27 cellular contexts compared by ENCODE assay signal in the genomic region with DNA sequence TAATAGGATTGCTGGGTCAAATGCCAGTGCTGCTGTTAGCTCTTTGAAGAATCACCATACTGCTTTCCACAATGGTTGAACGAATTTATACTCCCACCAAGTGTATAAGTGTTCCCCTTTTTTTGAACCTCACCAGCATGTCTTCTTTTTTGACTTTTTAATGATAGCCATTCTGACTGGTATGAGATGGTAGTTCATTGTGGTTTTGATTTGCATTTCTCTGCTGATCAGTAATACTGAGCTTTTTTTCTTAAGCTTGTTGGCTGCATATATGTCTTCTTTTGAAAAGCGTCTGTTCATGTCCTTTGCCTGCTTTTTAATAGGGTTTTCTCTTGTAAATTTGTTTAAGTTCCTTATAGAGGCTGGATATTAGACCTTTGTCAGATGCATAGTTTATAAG.
"Had no signal": no experiment of that assay in that cellular context is flagged by ENCODE, and none has a peak within 500 bp of the region (broad histone marks: within the 10 kb centered on the region; RNA-seq: fewer than 3 reads in every experiment).

No MANE protein-coding gene starts in this region.

- H3K36me3 ChIP-seq: prostate gland had no signal

- H3K27ac ChIP-seq: epithelial cell of prostate, gastroesophageal sphincter, heart left ventricle, hepatocyte, prostate gland, right atrium auricular region, stomach, testis, tibial artery had no signal

- H3K4me3 ChIP-seq: gastroesophageal sphincter, heart left ventricle, hepatocyte, lung, prostate gland, right atrium auricular region, smooth muscle cell, stomach, testis, tibial artery had no signal

- H3K4me1 ChIP-seq: prostate gland, right atrium auricular region, testis, tibial artery had no signal

- FAIRE-seq: colon, kidney had no signal

- ATAC-seq: esophagus mucosa, gastroesophageal sphincter, heart left ventricle, left lobe of liver, sciatic nerve had no signal

- DNase-seq: effector CD8-positive, alpha-beta T cell; endodermal cell; foreskin fibroblast; heart left ventricle; kidney; naive B cell; nephron progenitor cell; nucleus accumbens; stimulated activated CD4-positive, alpha-beta T cell treated with anti-CD3 and anti-CD28 coated beads, Interleukin-12 subunit alpha, Interleukin-12 subunit beta, amount 100 ng/mL, for 4 hours; stimulated activated CD4-positive, alpha-beta T cell treated with anti-CD3 and anti-CD28 coated beads, Interleukin-1b, Interleukin-23, amount 100 ng/mL, for 48 hours; stimulated activated CD4-positive, alpha-beta T cell treated with anti-CD3 and anti-CD28 coated beads, Interleukin-4, amount 100 ng/mL, for 1 hour; stimulated activated CD8-positive, alpha-beta memory T cell treated with anti-CD3 and anti-CD28 coated beads, Interleukin-4, amount 100 ng/mL, for 48 hours; stimulated activated naive CD4-positive, alpha-beta T cell treated with Interleukin-2 at 50 U/mL for 16 hours; stomach; testis; tibial artery had no signal

- H2AFZ ChIP-seq: hepatocyte had no signal

- H3K4me2 ChIP-seq: hepatocyte, smooth muscle cell had no signal

- H3K9me3 ChIP-seq: gastroesophageal sphincter, heart left ventricle, prostate gland, right atrium auricular region, stomach, testis, tibial artery had no signal

- H3K27me3 ChIP-seq: gastroesophageal sphincter, heart left ventricle, hepatocyte, right atrium auricular region, stomach, testis, tibial artery had no signal
